ENCODE assay signal across 1 cellular context in genomic region chr10:91590142-91590903, GRCh38.
TF ChIP-seq lines count a peak whose summit lies in the region.

No MANE protein-coding gene starts in this region.

TF ChIP-seq in K562, 482 proteins besides CTCF, POLR2A, EP300 and RAD21 (continued from another document):
- TF ChIP-seq ZNF592 (IDR thresholded peaks at IDR 0.05) (peak; percentile 44; the same call in 1 of the 2 replicates), ATF7 (IDR thresholded peaks at IDR 0.05) (no peak), MCM7 (IDR thresholded peaks at IDR 0.05) (no peak)
TF ChIP-seq in K562: peak in this region for 5.
